8 cellular contexts compared by ENCODE assay signal in the genomic region with DNA sequence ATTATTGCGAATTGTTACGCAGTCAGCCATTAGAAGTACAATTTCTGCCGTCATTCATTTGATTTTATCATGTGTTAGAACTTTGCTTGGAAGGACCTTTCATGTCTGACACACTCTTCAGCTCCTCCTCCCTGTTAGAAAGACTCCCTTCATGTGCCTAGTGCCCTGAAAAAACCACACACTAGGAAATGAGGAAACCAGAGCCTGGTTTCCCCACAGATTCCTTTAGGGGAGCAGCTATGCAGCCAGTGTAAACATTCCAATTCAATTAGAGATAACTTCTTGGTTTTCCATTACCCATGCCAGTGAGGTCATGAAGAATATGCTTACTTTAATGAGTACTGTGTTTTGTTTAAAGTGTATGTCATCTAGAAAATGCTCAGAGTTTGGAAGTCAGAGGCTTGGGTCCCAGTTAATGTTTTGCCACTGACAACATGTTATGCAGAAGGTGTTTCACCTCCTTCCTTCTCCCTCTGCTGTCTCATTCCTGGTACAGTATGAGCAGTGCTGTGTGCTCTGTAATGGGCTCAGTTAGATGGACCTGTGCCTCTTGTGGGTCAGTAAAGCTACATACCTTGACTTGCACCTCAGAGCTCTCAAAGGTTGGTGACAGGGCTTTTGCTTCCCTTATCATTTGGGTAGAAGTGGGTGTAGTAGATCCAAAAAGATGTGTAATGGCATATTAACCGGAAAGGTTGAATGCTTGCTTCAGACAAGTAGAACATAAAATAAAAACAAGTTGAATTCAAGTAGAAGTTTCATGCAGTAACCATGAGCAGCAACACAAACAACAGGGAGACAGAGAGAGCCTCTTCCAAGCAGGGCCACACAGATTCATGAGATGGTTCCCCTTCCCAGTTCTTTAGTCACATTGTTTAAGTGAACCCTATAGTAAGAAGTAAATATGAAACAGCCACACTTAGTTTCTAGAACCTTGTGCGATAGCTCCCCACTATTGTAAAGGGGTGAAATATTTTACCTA. TPM values are rescaled to one million over a fixed set of nuclear protein-coding genes. Genes with fewer than 3 reads are reported as not detected.
DNase-seq lines count a peak whose midpoint lies in the region; ATAC-seq lines count a peak whose summit lies in the region.

No MANE protein-coding gene starts in this region.

- H3K9me3 Mint-ChIP-seq in activated naive CD4-positive, alpha-beta T cell treated with anti-CD3 and anti-CD28 coated beads, Interleukin-2, amount 50 U/mL, for 72 hours: no peaks in the 10 kb centered on the region

- H3K27ac Mint-ChIP-seq in activated naive CD4-positive, alpha-beta T cell treated with anti-CD3 and anti-CD28 coated beads, Interleukin-2, amount 50 U/mL, for 72 hours: peak overlapping the region; percentile 77 to 81

- ATAC-seq in HG02678 (IDR thresholded peaks at IDR 0.05; ENCODE audit: unreplicated experiment): peak; percentile 68
- ATAC-seq in activated naive CD4-positive, alpha-beta T cell treated with anti-CD3 and anti-CD28 coated beads, Interleukin-2, amount 50 U/mL, for 72 hours: peak; percentile 72 to 76
- ATAC-seq in HG03457 (IDR thresholded peaks at IDR 0.05; ENCODE audit: unreplicated experiment): no peak
- ATAC-seq in GM19023 (IDR thresholded peaks at IDR 0.05; ENCODE audit: unreplicated experiment): no peak

- H3K36me3 Mint-ChIP-seq in activated naive CD4-positive, alpha-beta T cell treated with anti-CD3 and anti-CD28 coated beads, Interleukin-2, amount 50 U/mL, for 72 hours: peaks cover 0 to 23% of the 10 kb centered on the region in 2 donors

- peak; percentile 89 for DNase-seq in AG20443 (ENCODE audit: low spot score)
- DNase-seq in activated naive CD4-positive, alpha-beta T cell treated with anti-CD3 and anti-CD28 coated beads, Interleukin-2, amount 50 U/mL, for 72 hours (ENCODE audit: low spot score in 2 of 2): no peak
- DNase-seq in kidney tubule cell (ENCODE audit: low spot score): peak; percentile 100
- no peak for DNase-seq in GOT3 (lab: John Stamatoyannopoulos, UW)
- DNase-seq in activated CD4-positive, alpha-beta T cell treated with anti-CD3 and anti-CD28 coated beads for 1 hour: no peak

RNA-seq across cellular contexts. Expression of gene TNFAIP8, which starts 52.6 kb away (rescaled TPM):
- total RNA-seq in activated naive CD4-positive, alpha-beta T cell treated with anti-CD3 and anti-CD28 coated beads, Interleukin-2, amount 50 U/mL, for 72 hours: 100 to 1,000 TPM; 110 to 146 TPM

Comparison
In these comparisons a context has a peak if more than half of its experiments do, and no peak if none do; other contexts are left out.
1. DNase-seq: peak in AG20443 (single experiment) and kidney tubule cell (single experiment); none in activated naive CD4-positive, alpha-beta T cell treated with anti-CD3 and anti-CD28 coated beads, Interleukin-2, amount 50 U/mL, for 72 hours (0 of 2), GOT3 (single experiment) and activated CD4-positive, alpha-beta T cell treated with anti-CD3 and anti-CD28 coated beads for 1 hour (single experiment).
2. ATAC-seq: peak in HG02678 (single experiment) and activated naive CD4-positive, alpha-beta T cell treated with anti-CD3 and anti-CD28 coated beads, Interleukin-2, amount 50 U/mL, for 72 hours (2 of 2); none in HG03457 (single experiment) and GM19023 (single experiment).